ENCODE assay signal across 21 cellular contexts in the genomic region with DNA sequence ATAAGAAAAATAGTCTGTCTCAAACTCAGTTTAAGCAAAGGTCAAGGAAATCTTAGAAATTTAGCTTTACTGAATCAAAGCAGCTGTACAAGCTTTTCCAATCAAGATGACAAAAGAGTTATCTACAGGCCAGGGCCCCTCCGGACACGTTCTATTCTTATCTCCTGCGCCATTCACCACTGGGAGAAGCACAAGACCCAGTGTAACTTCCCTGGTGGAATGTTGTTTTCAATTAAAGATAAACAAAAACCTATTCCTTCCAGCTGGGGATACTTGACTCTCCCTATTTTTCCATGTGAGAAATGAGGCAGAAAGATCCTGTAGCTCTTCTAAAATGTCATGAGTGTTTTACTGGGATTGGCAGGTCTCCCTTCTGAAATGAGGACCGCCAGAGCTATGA.
DNase-seq lines count a peak whose midpoint lies in the region; ATAC-seq and TF ChIP-seq lines count a peak whose summit lies in the region.
"Had no signal": no experiment of that assay in that cellular context is flagged by ENCODE, and none has a peak within 500 bp of the region (broad histone marks: within the 10 kb centered on the region; RNA-seq: fewer than 3 reads in every experiment).

No MANE protein-coding gene starts in this region.

- H3K36me3 ChIP-seq in right atrium auricular region (no peaks in the 10 kb centered on the region), suprapubic skin (no peaks in the 10 kb centered on the region)
- H3K36me3 ChIP-seq: MG63, Peyer's patch had no signal

- DNase-seq in Right ventricle myocardium superior, result no peak
- no peak for DNase-seq in right atrium auricular region (ENCODE audit: low spot score)
- peak; percentile 76 for DNase-seq in fibroblast of the aortic adventitia (ENCODE audit: low read depth)
- DNase-seq in left kidney (ENCODE audit: low read depth, low spot score), result peak; percentile 53
- no peak for DNase-seq in GM13977 (ENCODE audit: low spot score)
- DNase-seq in suprapubic skin (ENCODE audit: low spot score in 2 of 2), result no peak
- DNase-seq: 8988T; DMS53; HFFc6; Kasumi-1; MG63; NCI-H1092; NCI-H146; NCI-H2081; NK-92 treated with Interleukin-12 subunit alpha and Interleukin-12 subunit beta, amount 100 ng/mL, for 24 hours; Peyer's patch; SHP77; SK-N-SH had no signal

- in situ Hi-C loops in GM13977 (cut with MboI; ENCODE audit: low pct_unique_long_range_greater_than_20kb, low sequenced_read_pairs, unreplicated experiment), result no loop called here

- H3K27me3 ChIP-seq in right atrium auricular region (no peaks in the 10 kb centered on the region), suprapubic skin (no peaks in the 10 kb centered on the region)
- H3K27me3 ChIP-seq: MG63, Peyer's patch had no signal

- H3K9me3 ChIP-seq in right atrium auricular region (no peaks in the 10 kb centered on the region), suprapubic skin (no peaks in the 10 kb centered on the region)
- H3K9me3 ChIP-seq: MG63, Peyer's patch, SK-N-SH had no signal

- H3K4me1 ChIP-seq in right atrium auricular region, result no peaks in the 10 kb centered on the region
- H3K4me1 ChIP-seq in suprapubic skin, result no peaks in the 10 kb centered on the region
- H3K4me1 ChIP-seq: Peyer's patch had no signal

- ATAC-seq in Right ventricle myocardium superior (ENCODE audit: poor library complexity) (peak; percentile 77), HG03095 (IDR thresholded peaks at IDR 0.05; ENCODE audit: unreplicated experiment) (no peak), GM21526 (IDR thresholded peaks at IDR 0.05; ENCODE audit: low FRiP score, unreplicated experiment) (no peak)

- H3K4me3 ChIP-seq in right atrium auricular region (no peak overlapping the region), fibroblast of the aortic adventitia (ENCODE audit: low read depth, low read length) (no peak overlapping the region), suprapubic skin (no peak overlapping the region)
- H3K4me3 ChIP-seq: MG63, Peyer's patch had no signal

- TF ChIP-seq POLR2A in suprapubic skin (IDR thresholded peaks at IDR 0.05), result no peak

- WGBS in suprapubic skin, result 51% methylated on average over 4 of the region's 4 CpGs

- no peak for TF ChIP-seq EP300 in suprapubic skin (IDR thresholded peaks at IDR 0.05)

- TF ChIP-seq CTCF in right atrium auricular region (IDR thresholded peaks at IDR 0.05), result no peak
- no peak for TF ChIP-seq CTCF in fibroblast of the aortic adventitia (IDR thresholded peaks at IDR 0.05; ENCODE audit: insufficient read depth, low read length)
- TF ChIP-seq CTCF in GM13977 (IDR thresholded peaks at IDR 0.05; ENCODE audit: extremely low read depth, insufficient read depth, missing control alignments), result no peak
- TF ChIP-seq CTCF in suprapubic skin (IDR thresholded peaks at IDR 0.05), result no peak

- no peak overlapping the region for H3K27ac ChIP-seq in right atrium auricular region
- no peak overlapping the region for H3K27ac ChIP-seq in suprapubic skin
- H3K27ac ChIP-seq: HL-60, Peyer's patch had no signal

- intact Hi-C loops in Right ventricle myocardium superior (cut with DNase I), result no loop called here

Comparison
In these comparisons a context has a peak if more than half of its experiments do, and no peak if none do; other contexts are left out.
1. DNase-seq: peak in fibroblast of the aortic adventitia (single experiment) and left kidney (single experiment); none in Right ventricle myocardium superior (single experiment), right atrium auricular region (single experiment), GM13977 (single experiment) and suprapubic skin (0 of 2).